8 cellular contexts compared by ENCODE assay signal in genomic region chr6:146785001-146785585, GRCh38.
DNase-seq lines count a peak whose midpoint lies in the region; TF ChIP-seq lines count a peak whose summit lies in the region.

No MANE protein-coding gene starts in this region.

- peak; percentile 56 for TF ChIP-seq CTCF in GM12865 (IDR thresholded peaks at IDR 0.05; ENCODE audit: insufficient read depth, low read depth, low read length, missing control alignments)
- TF ChIP-seq CTCF in Loucy (conservative IDR thresholded peaks at IDR 0.05; ENCODE audit: low read length), result peak; percentile 85
- TF ChIP-seq CTCF in neural progenitor cell (IDR thresholded peaks at IDR 0.05), result peak; percentile 76
- peak in 1 of 4 experiments; percentile 23 for TF ChIP-seq CTCF in prostate gland (IDR thresholded peaks at IDR 0.05)

- TF ChIP-seq POLR2A in prostate gland (IDR thresholded peaks at IDR 0.05), result no peak

- no peaks in the 10 kb centered on the region for H3K36me3 ChIP-seq in Loucy (ENCODE audit: insufficient read depth, low read length)
- no peaks in the 10 kb centered on the region for H3K36me3 ChIP-seq in neural progenitor cell
- no peaks in the 10 kb centered on the region for H3K36me3 ChIP-seq in prostate gland

- H3K9me2 ChIP-seq in Loucy (replicated peaks; ENCODE audit: low read depth, low read length), result no peaks in the 10 kb centered on the region

- H3K79me2 ChIP-seq in Loucy (ENCODE audit: insufficient read depth, low read length), result no peaks in the 10 kb centered on the region
- no peaks in the 10 kb centered on the region for H3K79me2 ChIP-seq in neural progenitor cell (ENCODE audit: low read depth)

- H3K4me1 Mint-ChIP-seq in neural progenitor cell, result no peaks in the 10 kb centered on the region

- WGBS in prostate gland, result 51% methylated on average over 5 of the region's 5 CpGs

- CTCF ChIA-PET in HEK293T (lab: Yijun Ruan, JAX), result interaction anchor here (0.5 to 0.9 kb wide), 2 partner anchors 23 to 767 kb away, joined by 3 read pairs; no protein-coding TSS in a partner anchor

- POLR2A ChIA-PET in HEK293T (lab: Yijun Ruan, JAX), result no interaction called here

- no peaks in the 10 kb centered on the region for H3K27me3 Mint-ChIP-seq in neural progenitor cell (ENCODE audit: insufficient read depth, low read depth)

- H4K20me1 ChIP-seq in Loucy (ENCODE audit: insufficient read depth, low read length, poor library complexity, severe bottlenecking), result no peaks in the 10 kb centered on the region
- no peaks in the 10 kb centered on the region for H4K20me1 ChIP-seq in neural progenitor cell (ENCODE audit: low read depth)

- 0 out of 2 replicates have a peak overlapping the region, but pooled peaks have one; percentile 32 for H2AFZ ChIP-seq in Loucy (ENCODE audit: low read length)
- H2AFZ ChIP-seq in neural progenitor cell (replicated peaks), result peak overlapping the region; percentile 21

- no peaks in the 10 kb centered on the region for H3K9me3 Mint-ChIP-seq in neural progenitor cell

- no peaks in the 10 kb centered on the region for H3K27me3 ChIP-seq in Loucy (ENCODE audit: insufficient read depth, low read length, poor library complexity, severe bottlenecking)
- no peaks in the 10 kb centered on the region for H3K27me3 ChIP-seq in neural progenitor cell
- H3K27me3 ChIP-seq in prostate gland (replicated peaks; ENCODE audit: insufficient read depth), result no peaks in the 10 kb centered on the region

- intact Hi-C loops in prostate gland (cut with DNase I), result no loop called here

- H3K27ac Mint-ChIP-seq in neural progenitor cell, result no peak overlapping the region

- H3F3A ChIP-seq in Loucy (ENCODE audit: low read depth) (no peaks in the 10 kb centered on the region), neural progenitor cell (ENCODE audit: low read depth) (no peaks in the 10 kb centered on the region)

- H3K9ac ChIP-seq in Loucy (ENCODE audit: low read depth, low read length, poor library complexity, severe bottlenecking) (no peak overlapping the region), neural progenitor cell (no peak overlapping the region)

- no peak overlapping the region for H3K4me3 Mint-ChIP-seq in neural progenitor cell

- H3K27ac ChIP-seq in neural progenitor cell, result no peak overlapping the region
- H3K27ac ChIP-seq in prostate gland, result no peak overlapping the region

- H3K4me3 ChIP-seq in GM12865 (ENCODE audit: low read depth, low read length), result no peak overlapping the region
- no peak overlapping the region for H3K4me3 ChIP-seq in Loucy (ENCODE audit: low read length, poor library complexity, severe bottlenecking)
- no peak overlapping the region for H3K4me3 ChIP-seq in neural progenitor cell
- no peak overlapping the region for H3K4me3 ChIP-seq in prostate gland

- H3K4me1 ChIP-seq in Loucy (ENCODE audit: insufficient read depth, low read length, poor library complexity, severe bottlenecking) (peaks cover 4% of the 10 kb centered on the region), neural progenitor cell (no peaks in the 10 kb centered on the region), prostate gland (replicated peaks) (no peaks in the 10 kb centered on the region)

- H3K9me3 ChIP-seq in Loucy (ENCODE audit: insufficient read depth, low read depth, low read length) (no peaks in the 10 kb centered on the region), neural progenitor cell (ENCODE audit: low read depth) (no peaks in the 10 kb centered on the region), prostate gland (no peaks in the 10 kb centered on the region)

- DNase-seq in AG08396 (ENCODE audit: low spot score), result peak; percentile 17
- peak; percentile 62 for DNase-seq in GM12865 (ENCODE audit: low read depth)
- peak; percentile 47 for DNase-seq in HEK293T (ENCODE audit: extremely low spot score)
- peak; percentile 71 for DNase-seq in RKO (ENCODE audit: low spot score)
- peak; percentile 23 for DNase-seq in dedifferentiated amniotic fluid mesenchymal stem cell (ENCODE audit: extremely low spot score)
- DNase-seq in neural progenitor cell (ENCODE audit: low spot score), result peak; percentile 78
- DNase-seq in prostate gland (ENCODE audit: low spot score), result no peak

- H3K36me3 Mint-ChIP-seq in neural progenitor cell, result no peaks in the 10 kb centered on the region

- H3K4me2 ChIP-seq in Loucy (ENCODE audit: low read depth, low read length, poor library complexity, severe bottlenecking) (peak overlapping the region; percentile 29), neural progenitor cell (no peak overlapping the region)

TF ChIP-seq in HEK293T, 16 proteins besides CTCF, POLR2A, EP300 and RAD21:
- TF ChIP-seq PKNOX1 (IDR thresholded peaks at IDR 0.05) (no peak), HDGF (IDR thresholded peaks at IDR 0.05; ENCODE audit: borderline replicate concordance) (no peak), SUZ12 (IDR thresholded peaks at IDR 0.05) (no peak), ARNT (IDR thresholded peaks at IDR 0.05) (no peak), ELF4 (IDR thresholded peaks at IDR 0.05) (no peak), ZNF384 (IDR thresholded peaks at IDR 0.05) (no peak), NFRKB (IDR thresholded peaks at IDR 0.05) (no peak), LEF1 (IDR thresholded peaks at IDR 0.05; ENCODE audit: borderline replicate concordance) (no peak), BHLHE40 (IDR thresholded peaks at IDR 0.05; ENCODE audit: borderline replicate concordance) (no peak), SP1 (IDR thresholded peaks at IDR 0.05) (no peak), FOXA1 (IDR thresholded peaks at IDR 0.05) (no peak), L3MBTL2 (conservative IDR thresholded peaks at IDR 0.05) (no peak), CTBP1 (IDR thresholded peaks at IDR 0.05; ENCODE audit: borderline replicate concordance) (no peak), FOXK2 (IDR thresholded peaks at IDR 0.05) (no peak)
TF ChIP-seq in HEK293T: peak in this region for 0.
